In the genomic region with DNA sequence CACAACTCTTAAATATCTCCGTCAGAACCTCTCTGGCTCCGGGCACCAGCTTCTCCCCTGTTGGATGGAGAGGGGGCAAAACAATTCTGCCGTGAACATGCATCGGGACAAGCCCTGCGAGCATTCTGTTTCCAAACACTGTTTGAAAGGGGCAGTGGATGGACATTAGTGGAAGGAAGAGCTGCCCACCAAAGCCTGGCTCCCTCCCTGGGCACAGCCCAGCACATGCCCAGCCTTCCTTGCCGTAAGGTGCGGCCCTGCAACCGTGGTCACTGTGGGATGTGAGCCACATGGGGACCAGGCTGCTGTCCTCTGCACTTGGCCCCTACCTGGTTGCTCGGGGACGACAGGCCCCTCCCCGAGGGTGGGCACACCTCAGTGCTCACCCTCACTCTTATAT, we compare ENCODE assay signal across 28 cellular contexts.
"Had no signal": no experiment of that assay in that cellular context is flagged by ENCODE, and none has a peak within 500 bp of the region (broad histone marks: within the 10 kb centered on the region; RNA-seq: fewer than 3 reads in every experiment).

No MANE protein-coding gene starts in this region.

- H3K4me1 Mint-ChIP-seq: IgD-negative memory B cell had no signal

- H3K4me3 Mint-ChIP-seq: activated CD8-positive, alpha-beta memory T cell treated with anti-CD3 and anti-CD28 coated beads, Interleukin-2, amount 10 ng/mL, durations not matched to agents 7 days and 5 days; activated naive CD4-positive, alpha-beta T cell treated with anti-CD3 and anti-CD28 coated beads for 36 hours; activated naive CD8-positive, alpha-beta T cell treated with anti-CD3 and anti-CD28 coated beads for 36 hours; activated T-cell treated with anti-CD3 and anti-CD28 coated beads, Interleukin-2, amount 50 U/mL, for 4 hours; activated T-helper 17 cell treated with anti-CD3 and anti-CD28 coated beads, Interleukin-2, amount 50 U/mL, for 72 hours; IgD-negative memory B cell; T-helper 1 cell treated with Interleukin-12 subunit alpha and Interleukin-12 subunit beta and Interleukin-4 antibody, amounts not matched to agents 30 μg/mL and 1 μg/mL, for 36 hours; WTC11 had no signal

- H3K9me3 ChIP-seq: Peyer's patch, SJSA1 had no signal

- ATAC-seq: activated CD8-positive, alpha-beta memory T cell treated with anti-CD3 and anti-CD28 coated beads, Interleukin-2, amount 10 ng/mL, durations not matched to agents 7 days and 5 days; activated T-cell treated with anti-CD3 and anti-CD28 coated beads, Interleukin-2, amount 50 U/mL, for 4 hours; activated T-helper 17 cell treated with anti-CD3 and anti-CD28 coated beads, Interleukin-2, amount 50 U/mL, for 72 hours; SK-N-SH treated with all-trans-retinoic acid at 6 μM for 48 hours had no signal

- H3K27ac Mint-ChIP-seq: activated naive CD4-positive, alpha-beta T cell treated with anti-CD3 and anti-CD28 coated beads for 36 hours; activated naive CD8-positive, alpha-beta T cell treated with anti-CD3 and anti-CD28 coated beads for 36 hours; activated T-helper 17 cell treated with anti-CD3 and anti-CD28 coated beads, Interleukin-2, amount 50 U/mL, for 72 hours; IgD-negative memory B cell; T-helper 1 cell treated with Interleukin-12 subunit alpha and Interleukin-12 subunit beta and Interleukin-4 antibody, amounts not matched to agents 30 μg/mL and 1 μg/mL, for 36 hours had no signal

- DNase-seq: activated CD4-positive, alpha-beta T cell treated with anti-CD3 and anti-CD28 coated beads for 48 hours; activated CD4-positive, alpha-beta T cell treated with anti-CD3 and anti-CD28 coated beads, Interleukin-2, amount 50 U/mL, for 48 hours; activated CD4-positive, CD25-positive, alpha-beta regulatory T cell treated with anti-CD3 and anti-CD28 coated beads, Interleukin-2, amount 50 U/mL, for 72 hours; activated CD8-positive, alpha-beta memory T cell treated with anti-CD3 and anti-CD28 coated beads, Interleukin-2, amount 10 ng/mL, durations not matched to agents 7 days and 5 days; activated gamma-delta T cell; activated naive CD4-positive, alpha-beta T cell treated with anti-CD3 and anti-CD28 coated beads for 36 hours; activated naive CD8-positive, alpha-beta T cell treated with anti-CD3 and anti-CD28 coated beads for 36 hours; activated T-cell treated with anti-CD3 and anti-CD28 coated beads, Interleukin-2, amount 50 U/mL, for 4 hours; brain microvascular endothelial cell; KG1; NCI-H1092; NCI-H1694; NCI-H2029 treated with DMSO at 0.1 percent for 48 hours; NCI-H345; NCI-H526 treated with DMSO at 0.1 percent for 48 hours; NCI-H82; NK-92 treated with Interleukin-12 subunit alpha and Interleukin-12 subunit beta, amount 100 ng/mL, for 24 hours; OCI-M1; SHP77; SW 1271; T-helper 9 cell had no signal

- H3K27me3 Mint-ChIP-seq: activated CD8-positive, alpha-beta memory T cell treated with anti-CD3 and anti-CD28 coated beads, Interleukin-2, amount 10 ng/mL, durations not matched to agents 7 days and 5 days; activated naive CD8-positive, alpha-beta T cell treated with anti-CD3 and anti-CD28 coated beads for 36 hours; activated T-helper 17 cell treated with anti-CD3 and anti-CD28 coated beads, Interleukin-2, amount 50 U/mL, for 72 hours; IgD-negative memory B cell had no signal

- H3K9me3 Mint-ChIP-seq: activated naive CD4-positive, alpha-beta T cell treated with anti-CD3 and anti-CD28 coated beads for 36 hours; activated naive CD8-positive, alpha-beta T cell treated with anti-CD3 and anti-CD28 coated beads for 36 hours; activated T-cell treated with anti-CD3 and anti-CD28 coated beads, Interleukin-2, amount 50 U/mL, for 4 hours; activated T-helper 17 cell treated with anti-CD3 and anti-CD28 coated beads, Interleukin-2, amount 50 U/mL, for 72 hours; IgD-negative memory B cell; T-helper 1 cell treated with Interleukin-12 subunit alpha and Interleukin-12 subunit beta and Interleukin-4 antibody, amounts not matched to agents 30 μg/mL and 1 μg/mL, for 36 hours; WTC11 had no signal
